Comparison of ENCODE assay signal across 10 cellular contexts in the genomic region with DNA sequence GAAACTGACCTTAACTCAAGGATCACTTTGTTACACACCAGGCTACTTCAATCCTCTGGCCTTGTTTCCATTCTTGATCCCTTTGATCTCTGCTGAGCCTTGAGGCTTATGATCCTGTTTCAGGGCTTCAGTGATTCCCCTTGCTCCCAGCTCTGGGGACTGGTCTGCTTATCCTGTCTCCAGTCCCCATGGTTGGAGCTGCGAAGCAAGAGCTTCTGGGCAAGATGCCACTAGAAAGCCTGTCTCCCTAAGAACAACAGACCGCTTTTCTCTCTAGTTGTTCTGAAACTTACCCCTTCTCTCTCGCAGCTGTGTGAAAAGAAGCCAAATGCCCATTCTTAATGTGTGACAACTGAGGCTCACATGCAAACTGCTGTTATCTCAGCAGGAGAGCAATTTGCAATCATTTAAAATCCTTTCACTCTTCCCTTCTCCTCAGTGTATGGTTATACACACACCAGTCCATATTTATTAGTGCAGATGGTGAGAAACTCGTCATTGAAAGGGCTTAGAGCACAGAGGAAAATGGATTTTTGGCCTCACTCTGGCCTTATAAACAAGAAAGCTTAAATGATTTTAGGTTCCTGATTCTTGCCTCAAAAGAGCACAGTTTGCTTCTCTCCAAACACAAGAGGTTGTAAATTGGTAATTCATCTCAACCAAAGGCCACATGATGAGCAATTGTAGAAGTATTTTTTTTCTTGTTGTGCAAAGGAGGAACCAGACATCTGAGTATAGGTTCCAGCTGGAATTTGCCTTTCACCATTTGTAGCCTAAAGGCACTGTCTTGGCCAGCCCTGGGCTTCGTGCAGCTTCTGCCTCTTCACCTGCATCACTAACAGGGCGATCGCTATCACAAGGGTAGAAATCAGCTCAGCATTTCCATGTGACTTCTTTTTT.
DNase-seq lines count a peak whose midpoint lies in the region; ATAC-seq and TF ChIP-seq lines count a peak whose summit lies in the region.
"Had no signal": no experiment of that assay in that cellular context is flagged by ENCODE, and none has a peak within 500 bp of the region (broad histone marks: within the 10 kb centered on the region; RNA-seq: fewer than 3 reads in every experiment).

No MANE protein-coding gene starts in this region.

- ATAC-seq in heart left ventricle, result peak in 1 of 4 donors; percentile 30
- no peak for ATAC-seq in HG03135 (IDR thresholded peaks at IDR 0.05; ENCODE audit: unreplicated experiment)
- ATAC-seq in HG03378 (IDR thresholded peaks at IDR 0.05; ENCODE audit: unreplicated experiment), result no peak
- no peak for ATAC-seq in HG03460 (IDR thresholded peaks at IDR 0.05; ENCODE audit: unreplicated experiment)
- ATAC-seq: GM12878 had no signal

- no peaks in the 10 kb centered on the region for H3K79me2 ChIP-seq in SK-N-SH (ENCODE audit: insufficient read depth)

- no peaks in the 10 kb centered on the region for H3F3A ChIP-seq in SK-N-SH (replicated peaks; ENCODE audit: insufficient read depth)

- peak; percentile 33 for DNase-seq in SK-N-SH
- DNase-seq in heart left ventricle, result no peak
- DNase-seq: NCI-H1436 treated with DMSO at 0.1 percent for 48 hours; stimulated activated CD4-positive, alpha-beta T cell treated with anti-CD3 and anti-CD28 coated beads, Interleukin-1b, Interleukin-23, amount 100 ng/mL, for 48 hours had no signal

- H3K9ac ChIP-seq in HUES64 (ENCODE audit: low read depth, low read length), result no peak overlapping the region
- no peak overlapping the region for H3K9ac ChIP-seq in SK-N-SH
- H3K9ac ChIP-seq in stomach smooth muscle (ENCODE audit: low read length in 2 of 2), result peak overlapping the region in 1 of 2 donors; percentile 22

- H3K27ac ChIP-seq in HUES64 (ENCODE audit: low read depth, low read length) (peak overlapping the region; percentile 55), SK-N-SH (ENCODE audit: low read depth in 2 of 2, low read length in 1 of 2) (no peak overlapping the region), heart left ventricle (peak overlapping the region in 8 of 12 donors; percentile 16 to 45 (median 26)), stomach smooth muscle (ENCODE audit: low read length) (peak overlapping the region; percentile 25)

- no peak for TF ChIP-seq EP300 in SK-N-SH (IDR thresholded peaks at IDR 0.05; ENCODE audit: borderline replicate concordance in 1 of 2, low read depth in 1 of 2, low read length in 1 of 2)

- H4K20me1 ChIP-seq in SK-N-SH (ENCODE audit: insufficient read depth), result no peaks in the 10 kb centered on the region

- TF ChIP-seq CTCF in SK-N-SH (IDR thresholded peaks at IDR 0.05) (no peak), heart left ventricle (IDR thresholded peaks at IDR 0.05) (no peak)

- H3K4me3 ChIP-seq in HUES64 (ENCODE audit: low read length), result no peak overlapping the region
- H3K4me3 ChIP-seq in SK-N-SH (ENCODE audit: low read depth in 2 of 2, low read length in 1 of 2), result no peak overlapping the region
- H3K4me3 ChIP-seq in heart left ventricle, result no peak overlapping the region
- no peak overlapping the region for H3K4me3 ChIP-seq in stomach smooth muscle (ENCODE audit: low read length in 2 of 2)
- H3K4me3 ChIP-seq: GM12878 had no signal

- CTCF ChIA-PET in SK-N-SH (lab: Yijun Ruan, JAX), result interaction anchor here (0.6 to 1.7 kb wide), 3 partner anchors 13 to 73 kb away, joined by 3 to 7 read pairs (median 3); no protein-coding TSS in a partner anchor

- intact Hi-C loops in heart left ventricle (cut with DNase I), result loop anchor here in 7 of 10 donors (5.0 to 10.0 kb wide), 8 partner anchors 125 to 1153 kb away; a partner anchor contains a TSS

- no peak for TF ChIP-seq POLR2A in heart left ventricle (IDR thresholded peaks at IDR 0.05)

- H3K4me1 ChIP-seq in HUES64 (ENCODE audit: insufficient read depth, low read length), result peaks cover 31% of the 10 kb centered on the region
- peaks cover 9 to 10% of the 10 kb centered on the region in 2 experiments; a peak in 3 of 4 replicates for H3K4me1 ChIP-seq in SK-N-SH (ENCODE audit: control insufficient read depth in 1 of 2, insufficient read depth in 2 of 2, low read depth in 1 of 2, low read length in 1 of 2)
- peaks cover 0 to 42% (median 11%) of the 10 kb centered on the region in 12 donors for H3K4me1 ChIP-seq in heart left ventricle
- peaks cover 36% of the 10 kb centered on the region for H3K4me1 ChIP-seq in stomach smooth muscle (ENCODE audit: control insufficient read depth, insufficient read depth, low read length)

- WGBS in HUES64, result 16% methylated on average over 7 of the region's 7 CpGs
- 50% methylated on average over 7 of the region's 7 CpGs for WGBS in SK-N-SH (ENCODE audit: low lambda C conversion rate)
- WGBS in heart left ventricle, 4 donors, result 70 to 77% (median 77%) methylated on average over 7 of the region's 7 CpGs

- POLR2A ChIA-PET in SK-N-SH (lab: Yijun Ruan, JAX), result no interaction called here

- H3K36me3 ChIP-seq in HUES64 (ENCODE audit: insufficient read depth, low read length) (no peaks in the 10 kb centered on the region), SK-N-SH (replicated peaks in 1 of 2; ENCODE audit: control insufficient read depth in 1 of 2, insufficient read depth in 2 of 2, low read length in 1 of 2) (no peaks in the 10 kb centered on the region), heart left ventricle (peaks cover 0 to under 1% (median 0%) of the 10 kb centered on the region in 9 donors), stomach smooth muscle (ENCODE audit: control insufficient read depth in 2 of 2, insufficient read depth in 2 of 2, low read length in 2 of 2) (no peaks in the 10 kb centered on the region)

- H3K9me3 ChIP-seq in HUES64 (ENCODE audit: insufficient read depth, low read depth, low read length) (no peaks in the 10 kb centered on the region), SK-N-SH (no peaks in the 10 kb centered on the region), heart left ventricle (no peaks in the 10 kb centered on the region), stomach smooth muscle (ENCODE audit: control insufficient read depth in 2 of 2, low read length in 2 of 2) (no peaks in the 10 kb centered on the region)

- H3K27me3 ChIP-seq in HUES64 (ENCODE audit: insufficient read depth, low read length), result peaks cover 30% of the 10 kb centered on the region
- no peaks in the 10 kb centered on the region for H3K27me3 ChIP-seq in SK-N-SH (ENCODE audit: insufficient read depth)
- no peaks in the 10 kb centered on the region for H3K27me3 ChIP-seq in heart left ventricle
- no peaks in the 10 kb centered on the region for H3K27me3 ChIP-seq in stomach smooth muscle (ENCODE audit: control insufficient read depth in 1 of 2, insufficient read depth in 2 of 2, low read length in 2 of 2)

- H3K4me2 ChIP-seq in SK-N-SH, result 0 out of 2 replicates have a peak overlapping the region, but pooled peaks have one; percentile 4

- TF ChIP-seq RAD21 in SK-N-SH (IDR thresholded peaks at IDR 0.05; ENCODE audit: low read length), result no peak

- H2AFZ ChIP-seq in SK-N-SH (ENCODE audit: low read depth), result no peak overlapping the region

- H3K9me2 ChIP-seq in SK-N-SH, result no peaks in the 10 kb centered on the region

TF ChIP-seq in SK-N-SH, 30 proteins besides CTCF, POLR2A, EP300 and RAD21:
- TF ChIP-seq POLR2AphosphoS5 (IDR thresholded peaks at IDR 0.05; ENCODE audit: low read depth, low read length), result no peak
- TF ChIP-seq NRF1 (IDR thresholded peaks at IDR 0.05; ENCODE audit: low read depth, low read length), result no peak
- no peak for TF ChIP-seq TEAD4 (IDR thresholded peaks at IDR 0.05; ENCODE audit: borderline replicate concordance, insufficient read depth)
- TF ChIP-seq, protein P1, sequence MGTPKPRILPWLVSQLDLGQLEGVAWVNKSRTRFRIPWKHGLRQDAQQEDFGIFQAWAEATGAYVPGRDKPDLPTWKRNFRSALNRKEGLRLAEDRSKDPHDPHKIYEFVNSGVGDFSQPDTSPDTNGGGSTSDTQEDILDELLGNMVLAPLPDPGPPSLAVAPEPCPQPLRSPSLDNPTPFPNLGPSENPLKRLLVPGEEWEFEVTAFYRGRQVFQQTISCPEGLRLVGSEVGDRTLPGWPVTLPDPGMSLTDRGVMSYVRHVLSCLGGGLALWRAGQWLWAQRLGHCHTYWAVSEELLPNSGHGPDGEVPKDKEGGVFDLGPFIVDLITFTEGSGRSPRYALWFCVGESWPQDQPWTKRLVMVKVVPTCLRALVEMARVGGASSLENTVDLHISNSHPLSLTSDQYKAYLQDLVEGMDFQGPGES (IDR thresholded peaks at IDR 0.05; ENCODE audit: low read depth, low read length), result no peak
- TF ChIP-seq, protein P2, sequence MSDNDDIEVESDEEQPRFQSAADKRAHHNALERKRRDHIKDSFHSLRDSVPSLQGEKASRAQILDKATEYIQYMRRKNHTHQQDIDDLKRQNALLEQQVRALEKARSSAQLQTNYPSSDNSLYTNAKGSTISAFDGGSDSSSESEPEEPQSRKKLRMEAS (IDR thresholded peaks at IDR 0.05; ENCODE audit: low read depth), result no peak
- TF ChIP-seq MEF2A (IDR thresholded peaks at IDR 0.05; ENCODE audit: borderline replicate concordance, low read depth), result no peak
- TF ChIP-seq YY1 (IDR thresholded peaks at IDR 0.05; ENCODE audit: low read depth), result no peak
- TF ChIP-seq, protein P3, sequence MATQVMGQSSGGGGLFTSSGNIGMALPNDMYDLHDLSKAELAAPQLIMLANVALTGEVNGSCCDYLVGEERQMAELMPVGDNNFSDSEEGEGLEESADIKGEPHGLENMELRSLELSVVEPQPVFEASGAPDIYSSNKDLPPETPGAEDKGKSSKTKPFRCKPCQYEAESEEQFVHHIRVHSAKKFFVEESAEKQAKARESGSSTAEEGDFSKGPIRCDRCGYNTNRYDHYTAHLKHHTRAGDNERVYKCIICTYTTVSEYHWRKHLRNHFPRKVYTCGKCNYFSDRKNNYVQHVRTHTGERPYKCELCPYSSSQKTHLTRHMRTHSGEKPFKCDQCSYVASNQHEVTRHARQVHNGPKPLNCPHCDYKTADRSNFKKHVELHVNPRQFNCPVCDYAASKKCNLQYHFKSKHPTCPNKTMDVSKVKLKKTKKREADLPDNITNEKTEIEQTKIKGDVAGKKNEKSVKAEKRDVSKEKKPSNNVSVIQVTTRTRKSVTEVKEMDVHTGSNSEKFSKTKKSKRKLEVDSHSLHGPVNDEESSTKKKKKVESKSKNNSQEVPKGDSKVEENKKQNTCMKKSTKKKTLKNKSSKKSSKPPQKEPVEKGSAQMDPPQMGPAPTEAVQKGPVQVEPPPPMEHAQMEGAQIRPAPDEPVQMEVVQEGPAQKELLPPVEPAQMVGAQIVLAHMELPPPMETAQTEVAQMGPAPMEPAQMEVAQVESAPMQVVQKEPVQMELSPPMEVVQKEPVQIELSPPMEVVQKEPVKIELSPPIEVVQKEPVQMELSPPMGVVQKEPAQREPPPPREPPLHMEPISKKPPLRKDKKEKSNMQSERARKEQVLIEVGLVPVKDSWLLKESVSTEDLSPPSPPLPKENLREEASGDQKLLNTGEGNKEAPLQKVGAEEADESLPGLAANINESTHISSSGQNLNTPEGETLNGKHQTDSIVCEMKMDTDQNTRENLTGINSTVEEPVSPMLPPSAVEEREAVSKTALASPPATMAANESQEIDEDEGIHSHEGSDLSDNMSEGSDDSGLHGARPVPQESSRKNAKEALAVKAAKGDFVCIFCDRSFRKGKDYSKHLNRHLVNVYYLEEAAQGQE (IDR thresholded peaks at IDR 0.05; ENCODE audit: low read depth, low read length), result no peak
- TF ChIP-seq JUND (IDR thresholded peaks at IDR 0.05), result no peak
- no peak for TF ChIP-seq TCF12 (IDR thresholded peaks at IDR 0.05)
- no peak for TF ChIP-seq RCOR1 (IDR thresholded peaks at IDR 0.05; ENCODE audit: low read length)

Comparison
In these comparisons a context has a peak if more than half of its experiments do, and no peak if none do; other contexts are left out.
1. H3K27ac ChIP-seq: peak in HUES64 (single experiment), heart left ventricle (8 of 12) and stomach smooth muscle (single experiment); none in SK-N-SH (0 of 2).